In the genomic region with DNA sequence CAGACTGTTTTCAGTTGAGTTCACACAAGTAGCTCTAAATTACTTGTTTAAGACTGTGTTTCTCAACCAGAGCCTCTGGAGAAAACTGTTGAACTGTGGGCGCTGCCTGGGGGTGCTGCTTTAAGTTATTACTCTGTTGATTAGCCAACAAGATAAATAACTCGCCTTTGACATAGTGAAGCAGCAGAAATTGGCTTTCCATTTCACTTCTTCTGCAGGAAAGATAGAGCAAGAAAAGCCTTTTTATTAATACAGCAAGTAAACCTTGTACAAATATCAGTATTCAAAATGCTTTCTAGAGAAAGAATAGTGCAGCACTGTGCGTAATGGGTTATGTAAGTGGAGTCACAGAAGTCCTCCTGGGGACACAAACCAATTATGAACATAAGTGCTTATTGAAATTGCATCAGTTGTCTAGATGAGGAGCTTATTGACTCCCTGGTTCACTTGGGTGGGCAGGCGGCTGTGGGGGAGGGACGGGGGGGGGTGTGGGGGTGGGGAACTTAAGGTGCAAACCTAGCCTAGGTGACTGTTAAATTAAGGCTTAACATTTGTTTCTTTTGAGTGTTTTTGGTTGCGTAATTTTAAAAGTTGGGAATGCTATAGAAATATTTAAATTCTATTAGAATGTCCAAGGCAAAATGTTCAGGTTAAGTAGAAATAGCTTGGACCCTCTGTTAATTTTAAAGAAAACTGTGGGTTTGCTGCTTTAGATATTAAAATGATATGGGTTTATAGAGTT, we compare ENCODE assay signal across 9 cellular contexts. TPM values are rescaled to one million over a fixed set of nuclear protein-coding genes. Genes with fewer than 3 reads are reported as not detected.
A peak's percentile ranks its signal among the peaks of the same experiment; 100 is the strongest.
DNase-seq lines count a peak whose midpoint lies in the region; ATAC-seq and TF ChIP-seq lines count a peak whose summit lies in the region.
"Had no signal": no experiment of that assay in that cellular context is flagged by ENCODE, and none has a peak within 500 bp of the region (broad histone marks: within the 10 kb centered on the region; RNA-seq: fewer than 3 reads in every experiment).

No MANE protein-coding gene starts in this region.

- no peaks in the 10 kb centered on the region for H3K9me3 ChIP-seq in esophagus squamous epithelium
- no peaks in the 10 kb centered on the region for H3K9me3 ChIP-seq in upper lobe of left lung

- TF ChIP-seq POLR2A in esophagus squamous epithelium (IDR thresholded peaks at IDR 0.05) (no peak), upper lobe of left lung (IDR thresholded peaks at IDR 0.05) (no peak)

- intact Hi-C loops in esophagus squamous epithelium (cut with DNase I): no loop called here

- peaks cover 57% of the 10 kb centered on the region for H3K4me1 Mint-ChIP-seq in nephron
- peaks cover 55% of the 10 kb centered on the region for H3K4me1 Mint-ChIP-seq in activated naive CD8-positive, alpha-beta T cell treated with anti-CD3 and anti-CD28 coated beads for 36 hours

- H3K27ac ChIP-seq in esophagus squamous epithelium (peak overlapping the region in 3 of 4 donors; percentile 66 to 75 (median 67)), upper lobe of left lung (peak overlapping the region; percentile 30 to 62 (median 50))

- no peaks in the 10 kb centered on the region for H3K27me3 Mint-ChIP-seq in nephron (ENCODE audit: low read depth)
- H3K27me3 Mint-ChIP-seq in activated naive CD8-positive, alpha-beta T cell treated with anti-CD3 and anti-CD28 coated beads for 36 hours: no peaks in the 10 kb centered on the region

- H3K4me3 ChIP-seq in esophagus squamous epithelium (peak overlapping the region in 1 of 4 donors; percentile 26), upper lobe of left lung (no peak overlapping the region)

- peaks cover 3% of the 10 kb centered on the region for H3K9me3 Mint-ChIP-seq in nephron
- no peaks in the 10 kb centered on the region for H3K9me3 Mint-ChIP-seq in activated naive CD8-positive, alpha-beta T cell treated with anti-CD3 and anti-CD28 coated beads for 36 hours

- H3K36me3 ChIP-seq in esophagus squamous epithelium: no peaks in the 10 kb centered on the region
- no peaks in the 10 kb centered on the region for H3K36me3 ChIP-seq in upper lobe of left lung

- no peak for TF ChIP-seq CTCF in esophagus squamous epithelium (IDR thresholded peaks at IDR 0.05)
- no peak for TF ChIP-seq CTCF in nephron (IDR thresholded peaks at IDR 0.05; ENCODE audit: unreplicated experiment in 3 of 3)
- TF ChIP-seq CTCF in upper lobe of left lung (IDR thresholded peaks at IDR 0.05): no peak

- no peak for TF ChIP-seq EP300 in upper lobe of left lung (IDR thresholded peaks at IDR 0.05)

- H3K27me3 ChIP-seq in esophagus squamous epithelium (no peaks in the 10 kb centered on the region), upper lobe of left lung (no peaks in the 10 kb centered on the region)

- peaks cover 17% of the 10 kb centered on the region for H3K36me3 Mint-ChIP-seq in nephron (ENCODE audit: low read depth)
- H3K36me3 Mint-ChIP-seq in activated naive CD8-positive, alpha-beta T cell treated with anti-CD3 and anti-CD28 coated beads for 36 hours: peaks cover 13% of the 10 kb centered on the region

- H3K4me1 ChIP-seq in esophagus squamous epithelium (peaks cover 4 to 67% (median 34%) of the 10 kb centered on the region in 3 donors), upper lobe of left lung (peaks cover 36 to 52% (median 47%) of the 10 kb centered on the region in 4 donors)

- peak overlapping the region; percentile 18 to 51 (median 29) for H3K4me3 Mint-ChIP-seq in nephron
- H3K4me3 Mint-ChIP-seq in activated naive CD8-positive, alpha-beta T cell treated with anti-CD3 and anti-CD28 coated beads for 36 hours: no peak overlapping the region

- peak; percentile 40 to 53 for ATAC-seq in upper lobe of left lung (ENCODE audit: low FRiP score in 2 of 2)

- 53 to 55% methylated on average over 4 to 5 of the region's 6 CpGs for WGBS in esophagus squamous epithelium, 2 donors
- 55 to 59% methylated on average over 6 of the region's 6 CpGs for WGBS in upper lobe of left lung, 2 donors

- peak overlapping the region; percentile 69 to 94 (median 87) for H3K27ac Mint-ChIP-seq in nephron
- H3K27ac Mint-ChIP-seq in activated naive CD8-positive, alpha-beta T cell treated with anti-CD3 and anti-CD28 coated beads for 36 hours: no peak overlapping the region

- DNase-seq in NCI-H2029 (lab: John Stamatoyannopoulos, UW) (peak; percentile 1), NCI-H2029 treated with DMSO at 0.1 percent for 48 hours (lab: John Stamatoyannopoulos, UW) (no peak), esophagus squamous epithelium (lab: John Stamatoyannopoulos, UW) (no peak), upper lobe of left lung (no peak), globus pallidus (ENCODE audit: low spot score) (no peak)
- DNase-seq in activated naive CD8-positive, alpha-beta T cell treated with anti-CD3 and anti-CD28 coated beads for 36 hours: no peak
- DNase-seq in activated CD8-positive, alpha-beta memory T cell treated with anti-CD3 and anti-CD28 coated beads, Interleukin-2, amount 50 U/mL, for 4 hours: no peak
- DNase-seq: activated naive CD4-positive, alpha-beta T cell treated with anti-CD3 and anti-CD28 coated beads, Interleukin-2, amount 50 U/mL, for 16 hours had no signal

RNA-seq across cellular contexts. Expression of gene FRS2, which starts 6.3 kb away (rescaled TPM):
- total RNA-seq in esophagus squamous epithelium: 10 to 100 TPM; 22.6 to 42.0 (median 29.2) TPM
- total RNA-seq in upper lobe of left lung: 10 to 100 TPM; 14.3 to 54.1 (median 24.7) TPM
- total RNA-seq in activated naive CD8-positive, alpha-beta T cell treated with anti-CD3 and anti-CD28 coated beads for 36 hours: 10 to 100 TPM in 1 of 2 experiments, 1 to 10 TPM in 1; 10.0 to 10.9 TPM
